ENCODE assay signal across 25 cellular contexts in the genomic region with DNA sequence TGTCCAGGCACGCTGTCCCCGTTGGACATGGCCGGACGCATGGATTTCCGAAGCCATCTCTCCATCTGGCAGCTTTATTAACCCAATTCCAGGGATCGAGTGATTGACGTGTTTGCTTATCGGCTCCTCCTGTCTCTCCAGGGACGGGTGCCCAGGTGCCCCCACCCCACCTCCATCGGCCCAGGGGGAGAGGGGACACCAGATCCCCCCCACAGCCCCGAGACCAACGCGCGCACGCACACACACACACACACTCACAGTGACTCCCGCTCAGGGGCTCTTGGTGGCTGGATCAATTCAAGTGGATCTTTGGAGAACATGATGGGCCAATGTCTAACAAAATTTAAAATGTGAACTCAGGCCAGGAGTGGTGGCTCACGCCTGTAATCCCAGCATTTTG. TPM values are rescaled to one million over a fixed set of nuclear protein-coding genes. Genes with fewer than 3 reads are reported as not detected.
"Had no signal": no experiment of that assay in that cellular context is flagged by ENCODE, and none has a peak within 500 bp of the region (broad histone marks: within the 10 kb centered on the region; RNA-seq: fewer than 3 reads in every experiment).

No MANE protein-coding gene starts in this region.

- H3K9me3 Mint-ChIP-seq: IgD-negative memory B cell had no signal

- H3K9me3 ChIP-seq: SK-N-SH had no signal

- H3K27ac ChIP-seq: HL-60, KMS-11 had no signal

- DNase-seq: Kasumi-1, MM.1S, NCI-H1092 treated with DMSO at 0.1 percent for 48 hours, NCI-H1436, NCI-H187, NCI-H2029, NCI-H2081 treated with DMSO at 0.1 percent for 48 hours, NCI-H2171, NCI-H226, NCI-H446, NCI-H510A, NCI-H524 treated with DMSO at 0.1 percent for 48 hours, NCI-H69, NCI-H774, RPMI8226, SHP77, SK-N-SH had no signal

- H3K27ac Mint-ChIP-seq: IgD-negative memory B cell had no signal

- FAIRE-seq: HTR-8/SVneo, K562, RCC 7860 had no signal

- ATAC-seq: K562 had no signal

- H3K4me3 Mint-ChIP-seq: IgD-negative memory B cell had no signal

- H3K4me3 ChIP-seq: K562 had no signal

RNA-seq across cellular contexts. Expression of a gene that starts 23.1 kb away (rescaled TPM):
- total RNA-seq: K562, M059J, SK-MEL-5 had no signal
- polyA plus RNA-seq: IgD-negative memory B cell, K562, SK-N-SH had no signal
